ENCODE assay signal across 22 cellular contexts in genomic region chr12:53929527-53929926, GRCh38. TPM values are rescaled to one million over a fixed set of nuclear protein-coding genes. Genes with fewer than 3 reads are reported as not detected.
A peak's percentile ranks its signal among the peaks of the same experiment; 100 is the strongest.
DNase-seq lines count a peak whose midpoint lies in the region; ATAC-seq and TF ChIP-seq lines count a peak whose summit lies in the region.
"Had no signal": no experiment of that assay in that cellular context is flagged by ENCODE, and none has a peak within 500 bp of the region (broad histone marks: within the 10 kb centered on the region; RNA-seq: fewer than 3 reads in every experiment).

No MANE protein-coding gene starts in this region.

- CTCF ChIA-PET in Panc1 (lab: Charles Lee) = no interaction called here

- POLR2A ChIA-PET in Panc1 (lab: Charles Lee) = no interaction called here

- in situ Hi-C loops in Panc1 (cut with HindIII; ENCODE audit: low pct_unique_long_range_greater_than_20kb, low sequenced_read_pairs) = no loop called here
- in situ Hi-C loops in GM13977 (cut with MboI; ENCODE audit: low pct_unique_long_range_greater_than_20kb, low sequenced_read_pairs, unreplicated experiment) = loop anchor here (25.0 kb wide), 1 partner anchor 108 kb away; the partner anchor contains the start of genes HOXC5 and HOXC6

- H3K27me3 Mint-ChIP-seq in osteocyte (ENCODE audit: unreplicated experiment) = peaks cover 94% of the 10 kb centered on the region

- peak overlapping the region; percentile 25; the same call in 1 of the 2 replicates for H3K27ac ChIP-seq in Panc1 (ENCODE audit: low read length)
- H3K27ac ChIP-seq: A549; BLaER1 treated with 17β-estradiol and CSF1 and Interleukin-3, amounts not matched to agents 10 nM and 100 nM had no signal

- H3K4me3 ChIP-seq in H7 (ENCODE audit: insufficient read depth, low read depth, low read length) (no peak overlapping the region), Panc1 (ENCODE audit: low read depth in 2 of 2, low read length in 2 of 2) (no peak overlapping the region)
- H3K4me3 ChIP-seq: A549, GM12878, HAP-1 had no signal

- H3K9me3 ChIP-seq in Panc1 (ENCODE audit: control insufficient read depth, insufficient read depth, low read depth, low read length) = no peaks in the 10 kb centered on the region
- H3K9me3 ChIP-seq: A549, BE2C, HAP-1 had no signal

- no peaks in the 10 kb centered on the region for H3K9me3 Mint-ChIP-seq in osteocyte (ENCODE audit: unreplicated experiment)
- H3K9me3 Mint-ChIP-seq: CD4-positive, alpha-beta T cell had no signal

- no peaks in the 10 kb centered on the region for H3K36me3 Mint-ChIP-seq in osteocyte (ENCODE audit: unreplicated experiment)
- H3K36me3 Mint-ChIP-seq: CD14-positive monocyte; CD8-positive, alpha-beta memory T cell had no signal

- TF ChIP-seq CTCF in Panc1 (IDR thresholded peaks at IDR 0.05) (no peak), osteocyte (IDR thresholded peaks at IDR 0.05) (no peak), GM13977 (IDR thresholded peaks at IDR 0.05; ENCODE audit: extremely low read depth, insufficient read depth, missing control alignments) (no peak)

- no peaks in the 10 kb centered on the region for H3K36me3 ChIP-seq in H7 (replicated peaks; ENCODE audit: control insufficient read depth, insufficient read depth, low read length)
- H3K36me3 ChIP-seq in Panc1 (ENCODE audit: control insufficient read depth, insufficient read depth, low read length) = no peaks in the 10 kb centered on the region
- H3K36me3 ChIP-seq: BE2C; BLaER1 treated with 17β-estradiol and CSF1 and Interleukin-3, amounts not matched to agents 10 nM and 100 nM; HAP-1 had no signal

- no TSS peak for BruUV-seq in Panc1 (replicated peaks; lab: Mats Ljungman, UMichigan)

- DNase-seq in H7 (peak; percentile 9), Panc1 (ENCODE audit: low read depth, low spot score) (no peak), osteocyte (ENCODE audit: extremely low spot score, unreplicated experiment) (peak; percentile 36), GM13977 (ENCODE audit: low spot score) (no peak), anterior cingulate cortex (lab: John Stamatoyannopoulos, UW) (no peak)
- DNase-seq: 8988T; ACHN; AML-193; BE2C; CD4-positive, alpha-beta T cell; CD8-positive, alpha-beta memory T cell; DMS 273 treated with DMSO at 0.1 percent for 48 hours; DMS79; EL; GDM1; GOT3 had no signal

- intact Hi-C loops in Panc1 (cut with micrococcal nuclease; ENCODE audit: unreplicated experiment) = no loop called here

- H3K4me1 Mint-ChIP-seq in osteocyte (ENCODE audit: unreplicated experiment) = no peaks in the 10 kb centered on the region
- H3K4me1 Mint-ChIP-seq: CD8-positive, alpha-beta memory T cell had no signal

- H3K27me3 ChIP-seq in H7 (ENCODE audit: control insufficient read depth, insufficient read depth, low read length) = peaks cover 100% of the 10 kb centered on the region
- no peaks in the 10 kb centered on the region for H3K27me3 ChIP-seq in Panc1 (ENCODE audit: control insufficient read depth, insufficient read depth, low read length)

- no peaks in the 10 kb centered on the region for H3K4me1 ChIP-seq in Panc1 (ENCODE audit: control insufficient read depth, insufficient read depth, low read length)
- H3K4me1 ChIP-seq: BE2C; BLaER1 treated with 17β-estradiol and CSF1 and Interleukin-3, amounts not matched to agents 10 nM and 100 nM; HAP-1 had no signal

- ATAC-seq in Panc1 (no peak), HG03095 (IDR thresholded peaks at IDR 0.05; ENCODE audit: unreplicated experiment) (no peak)
- ATAC-seq: A549, GM12878 had no signal

- H3K27ac Mint-ChIP-seq in osteocyte (ENCODE audit: unreplicated experiment) = no peak overlapping the region
- H3K27ac Mint-ChIP-seq: CD14-positive monocyte; CD4-positive, alpha-beta T cell; CD8-positive, alpha-beta memory T cell had no signal

- no peak overlapping the region for H3K4me3 Mint-ChIP-seq in osteocyte (ENCODE audit: unreplicated experiment)
- H3K4me3 Mint-ChIP-seq: CD4-positive, alpha-beta T cell; CD8-positive, alpha-beta memory T cell had no signal

RNA-seq across cellular contexts. Expression of gene HOXC13, which starts 9.1 kb away (rescaled TPM):
- total RNA-seq in H7 (2014; rRNA removed; shearing (Covaris generic)) = not detected in 2 replicates
- total RNA-seq in Panc1 (2021; ENCODE audit: unreplicated experiment) (93.5 TPM), osteocyte (not detected in 2 replicates)
- polyA plus RNA-seq in Panc1 (2012; ENCODE audit: insufficient read length) = 125 TPM
- total RNA-seq: CD4-positive, alpha-beta T cell; CD8-positive, alpha-beta memory T cell; GM12878 had no signal
- polyA plus RNA-seq: CD14-positive monocyte; CD8-positive, alpha-beta memory T cell; GM12878 had no signal

RNA-seq across cellular contexts. Expression of gene HOXC12, which starts 25.2 kb away (rescaled TPM):
- total RNA-seq in H7 (2014; rRNA removed; shearing (Covaris generic)) = not detected in 2 replicates
- total RNA-seq in Panc1 (2021; ENCODE audit: unreplicated experiment) = 5.1 TPM
- 15.1 TPM for polyA plus RNA-seq in Panc1 (2012; ENCODE audit: insufficient read length)
- total RNA-seq in osteocyte = not detected in 2 replicates
- total RNA-seq: CD4-positive, alpha-beta T cell; CD8-positive, alpha-beta memory T cell; GM12878 had no signal
- polyA plus RNA-seq: A549; CD14-positive monocyte; CD8-positive, alpha-beta memory T cell; GM12878 had no signal

RNA-seq across cellular contexts. Expression of gene HOXC11, which starts 43.4 kb away (rescaled TPM):
- total RNA-seq in H7 (2014; rRNA removed; shearing (Covaris generic)) = not detected in 2 replicates
- 17.0 TPM for total RNA-seq in Panc1 (2021; ENCODE audit: unreplicated experiment)
- 19.6 TPM for polyA plus RNA-seq in Panc1 (2012; ENCODE audit: insufficient read length)
- not detected in 2 replicates for total RNA-seq in osteocyte
- total RNA-seq: CD4-positive, alpha-beta T cell; CD8-positive, alpha-beta memory T cell; GM12878 had no signal
- polyA plus RNA-seq: CD14-positive monocyte; CD8-positive, alpha-beta memory T cell; GM12878 had no signal

RNA-seq across cellular contexts. Expression of gene HOTAIR, which starts 45.2 kb away (rescaled TPM):
- not detected in 2 replicates for total RNA-seq in H7 (2014; rRNA removed; shearing (Covaris generic))
- 31.7 TPM for total RNA-seq in Panc1 (2021; ENCODE audit: unreplicated experiment)
- polyA plus RNA-seq in Panc1 (2012; ENCODE audit: insufficient read length) = 25.6 TPM
- total RNA-seq in osteocyte = not detected in 2 replicates
- total RNA-seq: CD4-positive, alpha-beta T cell; CD8-positive, alpha-beta memory T cell; GM12878 had no signal
- polyA plus RNA-seq: CD14-positive monocyte; CD8-positive, alpha-beta memory T cell; GM12878 had no signal

RNA-seq across cellular contexts. Expression of gene HOXC10, which starts 55.4 kb away (rescaled TPM):
- not detected in 2 replicates for total RNA-seq in H7 (2014; rRNA removed; shearing (Covaris generic))
- total RNA-seq in Panc1 (2021; ENCODE audit: unreplicated experiment) (154 TPM), osteocyte (not detected in 2 replicates)
- 178 TPM for polyA plus RNA-seq in Panc1 (2012; ENCODE audit: insufficient read length)
- total RNA-seq: CD4-positive, alpha-beta T cell; CD8-positive, alpha-beta memory T cell had no signal
- polyA plus RNA-seq: CD14-positive monocyte; CD8-positive, alpha-beta memory T cell; GM12878 had no signal

Comparison
In these comparisons a context has a peak if more than half of its experiments do, and no peak if none do; other contexts are left out.
1. DNase-seq: peak in H7 (single experiment) and osteocyte (single experiment); none in Panc1 (single experiment), GM13977 (single experiment) and anterior cingulate cortex (0 of 58).
2. RNA of gene HOXC13, which starts 9.1 kb away (total RNA-seq): 93.5 TPM in Panc1 (single experiment); not detected in H7 and not detected in osteocyte; every median in the first group is over 10 times any median in the second.
3. RNA of gene HOXC11, which starts 43.4 kb away (total RNA-seq): 17.0 TPM in Panc1 (single experiment); not detected in H7 and not detected in osteocyte; every median in the first group is over 10 times any median in the second.